Comparison of ENCODE assay signal across 1 cellular context in the genomic region with DNA sequence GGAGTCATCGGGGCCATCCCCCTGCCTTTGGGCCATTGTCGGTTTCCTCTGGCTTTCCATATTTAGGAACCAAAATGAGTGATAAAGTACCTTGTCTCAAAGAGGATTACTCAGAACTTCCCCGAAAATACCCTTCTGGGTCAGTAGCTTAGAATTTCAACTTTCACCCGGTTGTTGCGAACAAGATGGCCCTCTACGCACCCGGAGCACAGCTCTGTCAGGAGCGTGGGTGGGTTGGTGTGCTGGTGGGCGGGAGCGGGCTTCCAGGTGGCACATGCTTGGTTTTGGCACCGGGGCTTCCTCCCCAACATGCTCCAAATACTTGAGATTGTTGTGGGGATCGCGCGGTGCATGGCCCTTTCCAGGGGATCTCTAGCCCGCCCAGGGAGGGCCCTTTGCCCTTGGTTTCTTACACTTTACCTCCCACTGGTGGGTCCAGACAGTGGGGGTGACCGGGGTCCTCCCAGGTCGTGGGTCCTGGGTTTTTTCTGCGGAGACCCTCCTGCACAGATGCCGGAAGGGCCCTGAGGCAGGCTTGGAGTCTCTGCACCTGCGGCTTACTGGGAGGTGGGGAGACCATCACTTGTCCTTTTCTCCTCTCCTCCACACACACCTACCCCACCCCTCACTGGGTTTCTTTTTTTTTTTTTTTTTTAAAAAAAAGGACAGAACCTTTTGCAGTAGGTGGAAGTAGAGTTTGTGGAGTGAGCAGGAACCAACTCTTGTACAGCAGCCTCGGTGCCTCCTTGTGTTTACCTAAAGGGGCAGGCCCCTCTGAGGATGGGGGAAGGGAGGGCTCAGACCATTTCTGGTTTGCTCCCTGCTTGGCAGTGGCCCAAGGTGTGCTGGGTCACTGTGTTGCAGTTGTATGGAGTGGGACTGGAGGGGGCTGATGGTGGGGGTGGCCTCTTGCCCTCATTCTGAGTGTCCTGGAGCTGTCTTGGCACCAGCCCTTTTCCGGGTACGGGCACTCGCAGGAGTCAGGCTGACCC.
A peak's percentile ranks its signal among the peaks of the same experiment; 100 is the strongest.
TF ChIP-seq lines count a peak whose summit lies in the region.

No MANE protein-coding gene starts in this region.

TF ChIP-seq in HepG2, 621 proteins besides CTCF, POLR2A, EP300 and RAD21 (continued from another document and continues in another):
- TF ChIP-seq, protein P1, sequence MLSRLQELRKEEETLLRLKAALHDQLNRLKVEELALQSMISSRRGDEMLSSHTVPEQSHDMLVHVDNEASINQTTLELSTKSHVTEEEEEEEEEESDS (CRISPR knock-in tag; IDR thresholded peaks at IDR 0.05; ENCODE audit: borderline replicate concordance) = no peak
- TF ChIP-seq, protein P2, sequence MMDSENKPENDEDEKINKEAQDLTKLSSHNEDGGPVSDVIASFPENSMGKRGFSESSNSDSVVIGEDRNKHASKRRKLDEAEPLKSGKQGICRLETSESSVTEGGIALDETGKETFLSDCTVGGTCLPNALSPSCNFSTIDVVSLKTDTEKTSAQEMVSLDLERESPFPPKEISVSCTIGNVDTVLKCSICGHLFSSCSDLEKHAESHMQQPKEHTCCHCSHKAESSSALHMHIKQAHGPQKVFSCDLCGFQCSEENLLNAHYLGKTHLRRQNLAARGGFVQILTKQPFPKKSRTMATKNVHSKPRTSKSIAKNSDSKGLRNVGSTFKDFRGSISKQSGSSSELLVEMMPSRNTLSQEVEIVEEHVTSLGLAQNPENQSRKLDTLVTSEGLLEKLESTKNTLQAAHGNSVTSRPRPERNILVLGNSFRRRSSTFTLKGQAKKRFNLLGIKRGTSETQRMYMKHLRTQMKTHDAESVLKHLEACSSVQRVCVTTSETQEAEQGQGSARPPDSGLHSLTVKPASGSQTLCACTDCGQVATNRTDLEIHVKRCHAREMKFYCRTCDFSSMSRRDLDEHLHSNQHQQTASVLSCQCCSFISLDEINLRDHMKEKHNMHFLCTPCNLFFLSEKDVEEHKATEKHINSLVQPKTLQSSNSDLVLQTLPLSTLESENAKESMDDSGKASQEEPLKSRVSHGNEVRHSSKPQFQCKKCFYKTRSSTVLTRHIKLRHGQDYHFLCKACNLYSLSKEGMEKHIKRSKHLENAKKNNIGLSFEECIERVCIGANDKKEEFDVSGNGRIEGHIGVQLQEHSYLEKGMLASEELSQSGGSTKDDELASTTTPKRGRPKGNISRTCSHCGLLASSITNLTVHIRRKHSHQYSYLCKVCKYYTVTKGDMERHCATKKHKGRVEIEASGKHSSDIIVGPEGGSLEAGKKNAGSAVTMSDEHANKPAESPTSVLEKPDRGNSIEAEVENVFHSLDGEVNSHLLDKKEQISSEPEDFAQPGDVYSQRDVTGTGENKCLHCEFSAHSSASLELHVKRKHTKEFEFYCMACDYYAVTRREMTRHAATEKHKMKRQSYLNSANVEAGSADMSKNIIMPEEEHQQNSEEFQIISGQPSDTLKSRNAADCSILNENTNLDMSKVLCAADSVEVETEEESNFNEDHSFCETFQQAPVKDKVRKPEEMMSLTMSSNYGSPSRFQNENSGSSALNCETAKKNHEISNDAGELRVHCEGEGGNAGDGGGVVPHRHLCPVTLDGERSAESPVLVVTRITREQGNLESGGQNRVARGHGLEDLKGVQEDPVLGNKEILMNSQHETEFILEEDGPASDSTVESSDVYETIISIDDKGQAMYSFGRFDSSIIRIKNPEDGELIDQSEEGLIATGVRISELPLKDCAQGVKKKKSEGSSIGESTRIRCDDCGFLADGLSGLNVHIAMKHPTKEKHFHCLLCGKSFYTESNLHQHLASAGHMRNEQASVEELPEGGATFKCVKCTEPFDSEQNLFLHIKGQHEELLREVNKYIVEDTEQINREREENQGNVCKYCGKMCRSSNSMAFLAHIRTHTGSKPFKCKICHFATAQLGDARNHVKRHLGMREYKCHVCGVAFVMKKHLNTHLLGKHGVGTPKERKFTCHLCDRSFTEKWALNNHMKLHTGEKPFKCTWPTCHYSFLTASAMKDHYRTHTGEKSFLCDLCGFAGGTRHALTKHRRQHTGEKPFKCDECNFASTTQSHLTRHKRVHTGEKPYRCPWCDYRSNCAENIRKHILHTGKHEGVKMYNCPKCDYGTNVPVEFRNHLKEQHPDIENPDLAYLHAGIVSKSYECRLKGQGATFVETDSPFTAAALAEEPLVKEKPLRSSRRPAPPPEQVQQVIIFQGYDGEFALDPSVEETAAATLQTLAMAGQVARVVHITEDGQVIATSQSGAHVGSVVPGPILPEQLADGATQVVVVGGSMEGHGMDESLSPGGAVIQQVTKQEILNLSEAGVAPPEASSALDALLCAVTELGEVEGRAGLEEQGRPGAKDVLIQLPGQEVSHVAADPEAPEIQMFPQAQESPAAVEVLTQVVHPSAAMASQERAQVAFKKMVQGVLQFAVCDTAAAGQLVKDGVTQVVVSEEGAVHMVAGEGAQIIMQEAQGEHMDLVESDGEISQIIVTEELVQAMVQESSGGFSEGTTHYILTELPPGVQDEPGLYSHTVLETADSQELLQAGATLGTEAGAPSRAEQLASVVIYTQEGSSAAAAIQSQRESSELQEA (CRISPR knock-in tag; IDR thresholded peaks at IDR 0.05; ENCODE audit: not compliant biosample characterization) = no peak
- 0 out of 2 replicates have a peak, but pooled peaks have one; percentile 51 for TF ChIP-seq GATAD1 (CRISPR knock-in tag; IDR thresholded peaks at IDR 0.05)
- TF ChIP-seq NR2C2 (CRISPR knock-in tag; IDR thresholded peaks at IDR 0.05; ENCODE audit: borderline replicate concordance) = no peak
- TF ChIP-seq, protein P3, sequence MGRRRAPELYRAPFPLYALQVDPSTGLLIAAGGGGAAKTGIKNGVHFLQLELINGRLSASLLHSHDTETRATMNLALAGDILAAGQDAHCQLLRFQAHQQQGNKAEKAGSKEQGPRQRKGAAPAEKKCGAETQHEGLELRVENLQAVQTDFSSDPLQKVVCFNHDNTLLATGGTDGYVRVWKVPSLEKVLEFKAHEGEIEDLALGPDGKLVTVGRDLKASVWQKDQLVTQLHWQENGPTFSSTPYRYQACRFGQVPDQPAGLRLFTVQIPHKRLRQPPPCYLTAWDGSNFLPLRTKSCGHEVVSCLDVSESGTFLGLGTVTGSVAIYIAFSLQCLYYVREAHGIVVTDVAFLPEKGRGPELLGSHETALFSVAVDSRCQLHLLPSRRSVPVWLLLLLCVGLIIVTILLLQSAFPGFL (CRISPR knock-in tag; IDR thresholded peaks at IDR 0.05) = no peak
- TF ChIP-seq POLR2AphosphoS5 (IDR thresholded peaks at IDR 0.05; ENCODE audit: low read depth, low read length) = peak; percentile 43
- TF ChIP-seq, protein P4, sequence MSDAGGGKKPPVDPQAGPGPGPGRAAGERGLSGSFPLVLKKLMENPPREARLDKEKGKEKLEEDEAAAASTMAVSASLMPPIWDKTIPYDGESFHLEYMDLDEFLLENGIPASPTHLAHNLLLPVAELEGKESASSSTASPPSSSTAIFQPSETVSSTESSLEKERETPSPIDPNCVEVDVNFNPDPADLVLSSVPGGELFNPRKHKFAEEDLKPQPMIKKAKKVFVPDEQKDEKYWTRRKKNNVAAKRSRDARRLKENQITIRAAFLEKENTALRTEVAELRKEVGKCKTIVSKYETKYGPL (CRISPR knock-in tag; IDR thresholded peaks at IDR 0.05) = no peak
- TF ChIP-seq ZNF790 (CRISPR knock-in tag; IDR thresholded peaks at IDR 0.05; ENCODE audit: borderline replicate concordance) = no peak
- TF ChIP-seq JARID2 (CRISPR knock-in tag; IDR thresholded peaks at IDR 0.05; ENCODE audit: insufficient replicate concordance) = no peak
- no peak for TF ChIP-seq DR1 (CRISPR knock-in tag; IDR thresholded peaks at IDR 0.05)
- TF ChIP-seq, protein P5, sequence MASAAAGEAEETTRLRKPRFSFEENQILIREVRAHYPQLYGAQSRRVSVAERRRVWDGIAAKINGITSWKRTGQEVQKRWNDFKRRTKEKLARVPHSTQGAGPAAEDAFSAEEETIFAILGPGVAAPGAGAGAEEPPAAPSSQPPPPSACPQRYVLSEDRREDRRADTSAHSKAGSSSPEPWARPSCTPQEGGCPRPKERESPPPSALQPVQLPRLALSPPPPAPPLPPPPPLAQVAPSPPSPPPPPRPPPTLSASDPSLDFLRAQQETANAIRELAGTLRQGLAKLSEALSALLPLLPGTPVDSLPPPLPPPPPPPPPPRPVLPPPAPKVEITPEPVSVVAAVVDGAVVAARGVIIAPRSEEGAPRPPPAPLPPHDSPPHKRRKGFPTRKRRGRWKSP (CRISPR knock-in tag; IDR thresholded peaks at IDR 0.05) = no peak
- TF ChIP-seq GFI1 (CRISPR knock-in tag; IDR thresholded peaks at IDR 0.05; ENCODE audit: borderline replicate concordance) = no peak
- TF ChIP-seq MLLT10 (CRISPR knock-in tag; IDR thresholded peaks at IDR 0.05) = no peak
- no peak for TF ChIP-seq NFYC (CRISPR knock-in tag; IDR thresholded peaks at IDR 0.05)
- no peak for TF ChIP-seq ZNF138 (CRISPR knock-in tag; IDR thresholded peaks at IDR 0.05; ENCODE audit: low read depth)
- TF ChIP-seq RFXAP (CRISPR knock-in tag; IDR thresholded peaks at IDR 0.05; ENCODE audit: borderline replicate concordance) = no peak
- TF ChIP-seq ZNF253 (CRISPR knock-in tag; IDR thresholded peaks at IDR 0.05; ENCODE audit: borderline replicate concordance) = no peak
- no peak; the same call in 1 of the 2 replicates for TF ChIP-seq YEATS4 (CRISPR knock-in tag; IDR thresholded peaks at IDR 0.05; ENCODE audit: borderline replicate concordance)
- no peak for TF ChIP-seq ZEB1 (IDR thresholded peaks at IDR 0.05; ENCODE audit: insufficient replicate concordance, low read depth)
- TF ChIP-seq, protein P6, sequence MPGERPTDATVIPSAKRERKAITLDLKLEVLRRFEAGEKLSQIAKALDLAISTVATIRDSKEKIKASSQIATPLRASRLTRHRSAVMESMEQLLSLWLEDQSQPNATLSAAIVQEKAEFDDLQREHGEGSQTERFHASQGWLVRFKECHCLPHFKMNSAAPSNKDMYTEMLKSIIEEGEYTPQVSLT (CRISPR knock-in tag; IDR thresholded peaks at IDR 0.05; ENCODE audit: borderline replicate concordance, low read depth) = no peak
- peak; percentile 25; the same call in 1 of the 2 replicates for TF ChIP-seq TAF1 (CRISPR knock-in tag; IDR thresholded peaks at IDR 0.05)
- TF ChIP-seq, protein P7, sequence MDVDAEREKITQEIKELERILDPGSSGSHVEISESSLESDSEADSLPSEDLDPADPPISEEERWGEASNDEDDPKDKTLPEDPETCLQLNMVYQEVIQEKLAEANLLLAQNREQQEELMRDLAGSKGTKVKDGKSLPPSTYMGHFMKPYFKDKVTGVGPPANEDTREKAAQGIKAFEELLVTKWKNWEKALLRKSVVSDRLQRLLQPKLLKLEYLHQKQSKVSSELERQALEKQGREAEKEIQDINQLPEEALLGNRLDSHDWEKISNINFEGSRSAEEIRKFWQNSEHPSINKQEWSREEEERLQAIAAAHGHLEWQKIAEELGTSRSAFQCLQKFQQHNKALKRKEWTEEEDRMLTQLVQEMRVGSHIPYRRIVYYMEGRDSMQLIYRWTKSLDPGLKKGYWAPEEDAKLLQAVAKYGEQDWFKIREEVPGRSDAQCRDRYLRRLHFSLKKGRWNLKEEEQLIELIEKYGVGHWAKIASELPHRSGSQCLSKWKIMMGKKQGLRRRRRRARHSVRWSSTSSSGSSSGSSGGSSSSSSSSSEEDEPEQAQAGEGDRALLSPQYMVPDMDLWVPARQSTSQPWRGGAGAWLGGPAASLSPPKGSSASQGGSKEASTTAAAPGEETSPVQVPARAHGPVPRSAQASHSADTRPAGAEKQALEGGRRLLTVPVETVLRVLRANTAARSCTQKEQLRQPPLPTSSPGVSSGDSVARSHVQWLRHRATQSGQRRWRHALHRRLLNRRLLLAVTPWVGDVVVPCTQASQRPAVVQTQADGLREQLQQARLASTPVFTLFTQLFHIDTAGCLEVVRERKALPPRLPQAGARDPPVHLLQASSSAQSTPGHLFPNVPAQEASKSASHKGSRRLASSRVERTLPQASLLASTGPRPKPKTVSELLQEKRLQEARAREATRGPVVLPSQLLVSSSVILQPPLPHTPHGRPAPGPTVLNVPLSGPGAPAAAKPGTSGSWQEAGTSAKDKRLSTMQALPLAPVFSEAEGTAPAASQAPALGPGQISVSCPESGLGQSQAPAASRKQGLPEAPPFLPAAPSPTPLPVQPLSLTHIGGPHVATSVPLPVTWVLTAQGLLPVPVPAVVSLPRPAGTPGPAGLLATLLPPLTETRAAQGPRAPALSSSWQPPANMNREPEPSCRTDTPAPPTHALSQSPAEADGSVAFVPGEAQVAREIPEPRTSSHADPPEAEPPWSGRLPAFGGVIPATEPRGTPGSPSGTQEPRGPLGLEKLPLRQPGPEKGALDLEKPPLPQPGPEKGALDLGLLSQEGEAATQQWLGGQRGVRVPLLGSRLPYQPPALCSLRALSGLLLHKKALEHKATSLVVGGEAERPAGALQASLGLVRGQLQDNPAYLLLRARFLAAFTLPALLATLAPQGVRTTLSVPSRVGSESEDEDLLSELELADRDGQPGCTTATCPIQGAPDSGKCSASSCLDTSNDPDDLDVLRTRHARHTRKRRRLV (CRISPR knock-in tag; IDR thresholded peaks at IDR 0.05) = no peak
- TF ChIP-seq CEBPB (IDR thresholded peaks at IDR 0.05; ENCODE audit: borderline replicate concordance, low read depth, low read length) = no peak
- no peak for TF ChIP-seq ZNF670 (CRISPR knock-in tag; IDR thresholded peaks at IDR 0.05; ENCODE audit: borderline replicate concordance)
- TF ChIP-seq NCOA5 (CRISPR knock-in tag; IDR thresholded peaks at IDR 0.05) = no peak
- TF ChIP-seq, protein P8, sequence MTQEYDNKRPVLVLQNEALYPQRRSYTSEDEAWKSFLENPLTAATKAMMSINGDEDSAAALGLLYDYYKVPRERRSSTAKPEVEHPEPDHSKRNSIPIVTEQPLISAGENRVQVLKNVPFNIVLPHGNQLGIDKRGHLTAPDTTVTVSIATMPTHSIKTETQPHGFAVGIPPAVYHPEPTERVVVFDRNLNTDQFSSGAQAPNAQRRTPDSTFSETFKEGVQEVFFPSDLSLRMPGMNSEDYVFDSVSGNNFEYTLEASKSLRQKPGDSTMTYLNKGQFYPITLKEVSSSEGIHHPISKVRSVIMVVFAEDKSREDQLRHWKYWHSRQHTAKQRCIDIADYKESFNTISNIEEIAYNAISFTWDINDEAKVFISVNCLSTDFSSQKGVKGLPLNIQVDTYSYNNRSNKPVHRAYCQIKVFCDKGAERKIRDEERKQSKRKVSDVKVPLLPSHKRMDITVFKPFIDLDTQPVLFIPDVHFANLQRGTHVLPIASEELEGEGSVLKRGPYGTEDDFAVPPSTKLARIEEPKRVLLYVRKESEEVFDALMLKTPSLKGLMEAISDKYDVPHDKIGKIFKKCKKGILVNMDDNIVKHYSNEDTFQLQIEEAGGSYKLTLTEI (CRISPR knock-in tag; conservative IDR thresholded peaks at IDR 0.05) = no peak
- no peak for TF ChIP-seq FOXP1 (IDR thresholded peaks at IDR 0.05)
- peak; percentile 65 for TF ChIP-seq FOXP1 (CRISPR knock-in tag; IDR thresholded peaks at IDR 0.05)
- no peak; the same call in none of the 2 replicates for TF ChIP-seq KMT2A (CRISPR knock-in tag; IDR thresholded peaks at IDR 0.05)
- no peak for TF ChIP-seq ZNF792 (CRISPR knock-in tag; IDR thresholded peaks at IDR 0.05)
